ENCODE assay signal across 1 cellular context in genomic region chr12:15601210-15601800, GRCh38.
A peak's percentile ranks its signal among the peaks of the same experiment; 100 is the strongest.
TF ChIP-seq lines count a peak whose summit lies in the region.

No MANE protein-coding gene starts in this region.

TF ChIP-seq in A549, 52 proteins besides CTCF, POLR2A, EP300 and RAD21 (continued from another document):
- no peak for TF ChIP-seq BCL3 (IDR thresholded peaks at IDR 0.05)
- TF ChIP-seq ZNF302 (CRISPR knock-in tag; IDR thresholded peaks at IDR 0.05), result no peak
- peak; percentile 25 for TF ChIP-seq MAFK (IDR thresholded peaks at IDR 0.05; ENCODE audit: partially characterized antibody)
- TF ChIP-seq RARB (CRISPR knock-in tag; IDR thresholded peaks at IDR 0.05), result no peak
- no peak for TF ChIP-seq CHD4 (IDR thresholded peaks at IDR 0.05; ENCODE audit: borderline replicate concordance)
- no peak for TF ChIP-seq MAX (IDR thresholded peaks at IDR 0.05)
- no peak for TF ChIP-seq PBX3 (IDR thresholded peaks at IDR 0.05)
- TF ChIP-seq HMGXB4 (CRISPR knock-in tag; IDR thresholded peaks at IDR 0.05; ENCODE audit: borderline replicate concordance), result no peak
- no peak for TF ChIP-seq TP53 (CRISPR knock-in tag; IDR thresholded peaks at IDR 0.05)
- TF ChIP-seq ZFP36 (IDR thresholded peaks at IDR 0.05; ENCODE audit: borderline replicate concordance, partially characterized antibody), result no peak
- TF ChIP-seq BHLHE40 (IDR thresholded peaks at IDR 0.05; ENCODE audit: low read depth, low read length), result no peak
- TF ChIP-seq NPAS2 (CRISPR knock-in tag; IDR thresholded peaks at IDR 0.05; ENCODE audit: borderline replicate concordance), result no peak
- TF ChIP-seq SMC3 (IDR thresholded peaks at IDR 0.05), result 0 out of 3 replicates have a peak, but pooled peaks have one; percentile 11
TF ChIP-seq in A549: peak in this region for 7.
